ENCODE assay signal across 7 cellular contexts in genomic region chr3:45167011-45167911, GRCh38. TPM values are rescaled to one million over a fixed set of nuclear protein-coding genes. Genes with fewer than 3 reads are reported as not detected.
DNase-seq lines count a peak whose midpoint lies in the region; ATAC-seq and TF ChIP-seq lines count a peak whose summit lies in the region.

No MANE protein-coding gene starts in this region.

- no peaks in the 10 kb centered on the region for H3K27me3 ChIP-seq in PC-3 (ENCODE audit: low read length)
- no peaks in the 10 kb centered on the region for H3K27me3 ChIP-seq in esophagus squamous epithelium
- H3K27me3 ChIP-seq in naive thymus-derived CD4-positive, alpha-beta T cell (ENCODE audit: control insufficient read depth in 2 of 2, insufficient read depth in 2 of 2, low read length in 2 of 2): no peaks in the 10 kb centered on the region

- H3K4me3 Mint-ChIP-seq in activated T-cell treated with anti-CD3 and anti-CD28 coated beads, Interleukin-2, amount 50 U/mL, for 4 hours: peak overlapping the region; percentile 69
- peak overlapping the region; percentile 65 to 87 (median 78) for H3K4me3 Mint-ChIP-seq in naive thymus-derived CD4-positive, alpha-beta T cell

- H3K9me2 ChIP-seq in PC-3 (replicated peaks; ENCODE audit: low read length): no peaks in the 10 kb centered on the region

- peaks cover 44% of the 10 kb centered on the region for H3K4me1 ChIP-seq in PC-3 (ENCODE audit: insufficient read depth, low read length)
- H3K4me1 ChIP-seq in esophagus squamous epithelium: peaks cover 2 to 40% (median 21%) of the 10 kb centered on the region in 3 donors
- H3K4me1 ChIP-seq in naive thymus-derived CD4-positive, alpha-beta T cell (ENCODE audit: control insufficient read depth in 2 of 2, insufficient read depth in 2 of 2, low read length in 2 of 2): peaks cover 9 to 19% of the 10 kb centered on the region in 2 donors

- H3K9me3 Mint-ChIP-seq in activated T-cell treated with anti-CD3 and anti-CD28 coated beads, Interleukin-2, amount 50 U/mL, for 4 hours: no peaks in the 10 kb centered on the region
- peaks cover 0 to 12% (median 3%) of the 10 kb centered on the region in 11 donors for H3K9me3 Mint-ChIP-seq in naive thymus-derived CD4-positive, alpha-beta T cell

- H3K36me3 Mint-ChIP-seq in activated T-cell treated with anti-CD3 and anti-CD28 coated beads, Interleukin-2, amount 50 U/mL, for 4 hours (ENCODE audit: insufficient read depth): no peaks in the 10 kb centered on the region
- peaks cover 5 to 11% (median 6%) of the 10 kb centered on the region in 5 donors for H3K36me3 Mint-ChIP-seq in naive thymus-derived CD4-positive, alpha-beta T cell

- H2AFZ ChIP-seq in PC-3 (ENCODE audit: low read length): peak overlapping the region; percentile 25

- POLR2A ChIA-PET in PC-3 (lab: Charles Lee; ENCODE audit: unreplicated experiment): interaction anchor here (0.6 to 1.0 kb wide), 7 partner anchors 13 to 295 kb away, joined by 4 to 10 read pairs (median 5); no protein-coding TSS in a partner anchor
- POLR2A ChIA-PET in naive thymus-derived CD4-positive, alpha-beta T cell (lab: Charles Lee): interaction anchor here (0.6 kb wide), 1 partner anchor 96 kb away, joined by 3 read pairs; no protein-coding TSS in a partner anchor

- H3K36me3 ChIP-seq in PC-3 (ENCODE audit: low read depth, low read length): no peaks in the 10 kb centered on the region
- no peaks in the 10 kb centered on the region for H3K36me3 ChIP-seq in esophagus squamous epithelium
- H3K36me3 ChIP-seq in naive thymus-derived CD4-positive, alpha-beta T cell (ENCODE audit: control insufficient read depth in 2 of 3, insufficient read depth in 3 of 3, low read length in 3 of 3): no peaks in the 10 kb centered on the region

- H3K4me3 ChIP-seq in PC-3 (ENCODE audit: low read length) (peak overlapping the region; percentile 34; the same call in 1 of the 2 replicates), esophagus squamous epithelium (peak overlapping the region in 1 of 4 donors; percentile 9)
- peak overlapping the region; percentile 33 for H3K4me3 ChIP-seq in naive thymus-derived CD4-positive, alpha-beta T cell (ENCODE audit: low read length)

- H3K4me2 ChIP-seq in PC-3 (ENCODE audit: low read length): peak overlapping the region; percentile 54

- H3K4me1 Mint-ChIP-seq in activated T-cell treated with anti-CD3 and anti-CD28 coated beads, Interleukin-2, amount 50 U/mL, for 4 hours (ENCODE audit: low read depth): peaks cover 17% of the 10 kb centered on the region
- peaks cover 16 to 56% (median 40%) of the 10 kb centered on the region in 7 donors for H3K4me1 Mint-ChIP-seq in naive thymus-derived CD4-positive, alpha-beta T cell

- H3K27ac ChIP-seq in PC-3 (ENCODE audit: low read length) (peak overlapping the region; percentile 96), esophagus squamous epithelium (peak overlapping the region; percentile 51 to 86 (median 68))
- peak overlapping the region; percentile 30 for H3K27ac ChIP-seq in naive thymus-derived CD4-positive, alpha-beta T cell (ENCODE audit: low read depth, low read length)

- no peak for TF ChIP-seq POLR2A in esophagus squamous epithelium (IDR thresholded peaks at IDR 0.05)

- BruUV-seq in PC-3 (replicated peaks; lab: Mats Ljungman, UMichigan): TSS peak; percentile 97

- no peak for TF ChIP-seq CTCF in PC-3 (conservative IDR thresholded peaks at IDR 0.05; ENCODE audit: low read depth, low read length)
- no peak for TF ChIP-seq CTCF in esophagus squamous epithelium (IDR thresholded peaks at IDR 0.05)

- peak overlapping the region; percentile 66 for H3K9ac ChIP-seq in PC-3 (ENCODE audit: low read length)

- H3K27ac Mint-ChIP-seq in naive thymus-derived CD4-positive, alpha-beta T cell: peak overlapping the region; percentile 82 to 95 (median 90)

- CTCF ChIA-PET in PC-3 (lab: Charles Lee): interaction anchor here (0.5 to 1.4 kb wide), 4 partner anchors 33 to 127 kb away, joined by 3 to 6 read pairs (median 4); no protein-coding TSS in a partner anchor
- CTCF ChIA-PET in naive thymus-derived CD4-positive, alpha-beta T cell (lab: Charles Lee): interaction anchor here (0.9 to 1.0 kb wide), 2 partner anchors 13 to 43 kb away, joined by 3 read pairs; no protein-coding TSS in a partner anchor

- ATAC-seq in GM18909 (IDR thresholded peaks at IDR 0.05; ENCODE audit: poor library complexity, unreplicated experiment) (peak; percentile 87), PC-3 (peak; percentile 93)
- peak; percentile 99 for ATAC-seq in activated T-cell treated with anti-CD3 and anti-CD28 coated beads, Interleukin-2, amount 50 U/mL, for 4 hours
- peak; percentile 95 for ATAC-seq in naive thymus-derived CD4-positive, alpha-beta T cell

- no peaks in the 10 kb centered on the region for H3K27me3 Mint-ChIP-seq in activated T-cell treated with anti-CD3 and anti-CD28 coated beads, Interleukin-2, amount 50 U/mL, for 4 hours (ENCODE audit: low read depth)
- H3K27me3 Mint-ChIP-seq in naive thymus-derived CD4-positive, alpha-beta T cell: peaks cover 0 to 3% (median 0%) of the 10 kb centered on the region in 5 donors

- no peaks in the 10 kb centered on the region for H4K20me1 ChIP-seq in PC-3 (ENCODE audit: low read length)

- intact Hi-C loops in PC-3 (cut with micrococcal nuclease) (loop anchor here (1.0 to 2.0 kb wide), 4 partner anchors 20 to 75 kb away; partner anchors contain the start of gene CDCP1), esophagus squamous epithelium (cut with DNase I) (no loop called here)
- intact Hi-C loops in naive thymus-derived CD4-positive, alpha-beta T cell (cut with micrococcal nuclease): loop anchor here (1.0 to 10.0 kb wide), 9 partner anchors 20 to 127 kb away; partner anchors contain the start of gene CDCP1 (in 1 of the 2)

- H3K9me3 ChIP-seq in PC-3 (ENCODE audit: low read length): no peaks in the 10 kb centered on the region
- no peaks in the 10 kb centered on the region for H3K9me3 ChIP-seq in esophagus squamous epithelium
- no peaks in the 10 kb centered on the region for H3K9me3 ChIP-seq in naive thymus-derived CD4-positive, alpha-beta T cell (ENCODE audit: control insufficient read depth in 2 of 3, low read length in 3 of 3)

- DNase-seq in HPDE6-E6E7 (ENCODE audit: extremely low spot score): peak; percentile 71
- peak; percentile 99 for DNase-seq in PC-3
- peak; percentile 81 for DNase-seq in activated T-cell treated with anti-CD3 and anti-CD28 coated beads, Interleukin-2, amount 50 U/mL, for 4 hours
- DNase-seq in esophagus squamous epithelium (lab: John Stamatoyannopoulos, UW): peak; percentile 43
- peak; percentile 56 to 79 (median 74) for DNase-seq in naive thymus-derived CD4-positive, alpha-beta T cell
- peak; percentile 68 to 89 for DNase-seq in stimulated activated CD8-positive, alpha-beta memory T cell treated with anti-CD3 and anti-CD28 coated beads, Interleukin-7, amount 100 ng/mL, for 48 hours (ENCODE audit: extremely low read depth in 1 of 2, low read depth in 1 of 2)

- H3F3A ChIP-seq in PC-3 (ENCODE audit: low read length, unreplicated experiment): peaks cover 10% of the 10 kb centered on the region

- H3K79me2 ChIP-seq in PC-3 (ENCODE audit: low read length): no peaks in the 10 kb centered on the region

- 10 to 27% methylated on average over 15 to 20 of the region's 23 CpGs for WGBS in esophagus squamous epithelium, 2 donors

RNA-seq across cellular contexts. Expression of gene CDCP1, which starts 21.1 kb away (rescaled TPM):
- 120 and 124 TPM in 2 replicates for total RNA-seq in PC-3 (2014; rRNA removed)
- 1 to 10 TPM in 2 of 3 donors, under 1 TPM in 1; 0.63 to 2.3 (median 1.0) TPM for total RNA-seq in activated T-cell treated with anti-CD3 and anti-CD28 coated beads, Interleukin-2, amount 50 U/mL, for 4 hours
- total RNA-seq in esophagus squamous epithelium: 10 to 100 TPM; 35.7 to 95.4 (median 54.6) TPM
- 1 to 10 TPM in 2 of 5 experiments, under 1 TPM in 3; 0.05 to 7.2 (median 0.81) TPM for total RNA-seq in naive thymus-derived CD4-positive, alpha-beta T cell
- polyA plus RNA-seq in naive thymus-derived CD4-positive, alpha-beta T cell: 1 to 10 TPM in 1 of 2 donors, under 1 TPM in 1; 0.21 to 1.0 TPM

RNA-seq across cellular contexts. Expression of gene TMEM158, which starts 58.8 kb away (rescaled TPM):
- total RNA-seq in PC-3 (2014; rRNA removed): 80.6 and 82.9 TPM in 2 replicates
- total RNA-seq in activated T-cell treated with anti-CD3 and anti-CD28 coated beads, Interleukin-2, amount 50 U/mL, for 4 hours: under 1 TPM in 2 of 3 donors, not detected in 1; 0.21 to 0.89 TPM
- total RNA-seq in esophagus squamous epithelium: 10 to 100 TPM in 1 of 4 donors, 1 to 10 TPM in 3; 1.8 to 14.7 (median 4.4) TPM
- under 1 TPM in 3 of 5 experiments, not detected in 2; 0.27 to 0.96 (median 0.60) TPM for total RNA-seq in naive thymus-derived CD4-positive, alpha-beta T cell
- polyA plus RNA-seq in naive thymus-derived CD4-positive, alpha-beta T cell: not detected

Comparison
In these comparisons a context has a peak if more than half of its experiments do, and no peak if none do; other contexts are left out.
1. DNase-seq: peak in every context shown above with its lines; median percentile 99 in PC-3; 81 in activated T-cell treated with anti-CD3 and anti-CD28 coated beads, Interleukin-2, amount 50 U/mL, for 4 hours; 78 in stimulated activated CD8-positive, alpha-beta memory T cell treated with anti-CD3 and anti-CD28 coated beads, Interleukin-7, amount 100 ng/mL, for 48 hours; 74 in naive thymus-derived CD4-positive, alpha-beta T cell; 71 in HPDE6-E6E7; 43 in esophagus squamous epithelium.
2. H3K27ac ChIP-seq: peak in every context shown above with its lines; median percentile 96 in PC-3; 68 in esophagus squamous epithelium; 30 in naive thymus-derived CD4-positive, alpha-beta T cell.
3. RNA of gene CDCP1, which starts 21.1 kb away (total RNA-seq): 120 to 124 TPM in PC-3 and 35.7 to 95.4 TPM in esophagus squamous epithelium; 0.63 to 2.3 TPM in activated T-cell treated with anti-CD3 and anti-CD28 coated beads, Interleukin-2, amount 50 U/mL, for 4 hours and 0.05 to 7.2 TPM in naive thymus-derived CD4-positive, alpha-beta T cell; every median in the first group is over 4 times any median in the second.
4. Peak in every context shown above with its lines, with median percentiles within 50 percentile points of each other: ATAC-seq.